In the genomic region with DNA sequence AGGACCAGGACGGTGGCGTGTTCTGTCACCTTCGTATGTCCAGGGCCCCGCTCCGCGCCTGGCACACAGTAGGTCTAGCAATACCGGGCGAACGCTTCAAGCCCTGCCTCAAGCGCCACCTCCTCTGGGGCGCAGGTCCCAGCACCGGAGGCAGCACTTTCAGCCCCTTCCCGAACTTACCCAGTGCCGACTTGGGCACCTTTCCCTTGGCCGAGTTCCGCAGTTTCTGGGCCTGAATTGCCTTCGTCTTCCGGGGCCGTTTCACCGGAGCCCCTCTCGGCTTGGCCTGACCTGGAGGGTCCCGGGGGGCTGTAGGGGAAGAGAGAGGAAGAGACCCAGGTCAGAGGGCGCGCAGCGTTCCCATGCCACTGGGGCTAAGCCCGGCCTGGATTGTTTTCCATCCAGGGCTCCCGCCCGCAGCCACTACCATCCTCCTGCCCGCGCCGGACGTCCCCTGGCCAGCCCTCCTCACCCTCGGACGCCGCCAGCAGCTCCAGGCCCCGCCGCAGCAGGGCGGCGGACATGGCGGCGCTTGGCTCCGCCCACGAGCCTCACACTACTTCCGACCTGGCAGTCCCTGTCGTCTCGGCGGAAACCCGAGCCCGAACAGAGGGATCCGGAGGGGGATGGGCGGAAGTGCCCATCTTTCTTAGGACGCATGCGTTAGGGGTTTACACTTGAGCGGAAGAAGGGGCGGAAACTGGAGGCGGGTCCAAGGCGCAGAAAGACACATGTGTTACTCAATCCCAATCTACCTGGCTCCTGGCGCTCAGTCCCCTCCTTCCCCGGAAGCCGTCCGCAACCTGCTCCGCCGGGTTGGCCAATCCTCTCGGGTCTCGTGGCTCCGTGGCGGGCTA, we compare ENCODE assay signal across 2 cellular contexts.
TF ChIP-seq lines count a peak whose summit lies in the region.

RPS19BP1 (minus strand) TSS at position 534 of the 857 bp plus-strand sequence; CDS start at position 524, 10 bp downstream.

TF ChIP-seq in IMR-90, 13 proteins besides CTCF, POLR2A, EP300 and RAD21:
- TF ChIP-seq MAFK (IDR thresholded peaks at IDR 0.05; ENCODE audit: low read depth, low read length) (no peak), FOS (IDR thresholded peaks at IDR 0.05; ENCODE audit: low read depth, low read length) (no peak), CEBPB (IDR thresholded peaks at IDR 0.05; ENCODE audit: low read depth, low read length) (peak; percentile 93), ELK1 (IDR thresholded peaks at IDR 0.05; ENCODE audit: borderline replicate concordance, low read depth, low read length) (no peak), MAZ (IDR thresholded peaks at IDR 0.05; ENCODE audit: borderline replicate concordance, low read depth, low read length) (peak; percentile 66; the same call in 1 of the 2 replicates), MXI1 (IDR thresholded peaks at IDR 0.05; ENCODE audit: borderline replicate concordance, low read depth, low read length) (no peak), RFX5 (IDR thresholded peaks at IDR 0.05; ENCODE audit: low read depth, low read length) (no peak), NFE2L2 (IDR thresholded peaks at IDR 0.05; ENCODE audit: low read depth, low read length) (no peak), SMC3 (IDR thresholded peaks at IDR 0.05; ENCODE audit: low read depth, low read length) (no peak), CHD1 (IDR thresholded peaks at IDR 0.05; ENCODE audit: low read depth, low read length) (no peak), RCOR1 (IDR thresholded peaks at IDR 0.05; ENCODE audit: insufficient replicate concordance, low read length) (no peak), BHLHE40 (IDR thresholded peaks at IDR 0.05; ENCODE audit: low read depth, low read length) (peak; percentile 36)
- TF ChIP-seq, protein P1, sequence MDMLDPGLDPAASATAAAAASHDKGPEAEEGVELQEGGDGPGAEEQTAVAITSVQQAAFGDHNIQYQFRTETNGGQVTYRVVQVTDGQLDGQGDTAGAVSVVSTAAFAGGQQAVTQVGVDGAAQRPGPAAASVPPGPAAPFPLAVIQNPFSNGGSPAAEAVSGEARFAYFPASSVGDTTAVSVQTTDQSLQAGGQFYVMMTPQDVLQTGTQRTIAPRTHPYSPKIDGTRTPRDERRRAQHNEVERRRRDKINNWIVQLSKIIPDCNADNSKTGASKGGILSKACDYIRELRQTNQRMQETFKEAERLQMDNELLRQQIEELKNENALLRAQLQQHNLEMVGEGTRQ (IDR thresholded peaks at IDR 0.05; ENCODE audit: low read depth, low read length) = no peak

TF ChIP-seq in endothelial cell of umbilical vein, 7 proteins besides CTCF, POLR2A, EP300 and RAD21:
- TF ChIP-seq MYC (IDR thresholded peaks at IDR 0.05; ENCODE audit: low read depth, low read length) = no peak
- peak; percentile 95 for TF ChIP-seq POLR2AphosphoS5 (IDR thresholded peaks at IDR 0.05; ENCODE audit: insufficient read depth, low read depth, low read length)
- peak; percentile 51 for TF ChIP-seq MAX (IDR thresholded peaks at IDR 0.05; ENCODE audit: insufficient read depth, insufficient read length)
TF ChIP-seq in endothelial cell of umbilical vein: peak in this region for 2.
